33 cellular contexts compared by ENCODE assay signal in genomic region chr1:69223156-69223555, GRCh38.
"Had no signal": no experiment of that assay in that cellular context is flagged by ENCODE, and none has a peak within 500 bp of the region (broad histone marks: within the 10 kb centered on the region; RNA-seq: fewer than 3 reads in every experiment).

No MANE protein-coding gene starts in this region.

- H3K27ac ChIP-seq: adrenal gland, ascending aorta, body of pancreas, brain microvascular endothelial cell, breast epithelium, cardiac muscle cell had no signal

- H3K4me1 ChIP-seq: adrenal gland, ascending aorta, body of pancreas, breast epithelium had no signal

- ATAC-seq: activated naive CD4-positive, alpha-beta T cell treated with anti-CD3 and anti-CD28 coated beads, Interleukin-2, amount 50 U/mL, for 72 hours; activated naive CD8-positive, alpha-beta T cell treated with anti-CD3 and anti-CD28 coated beads, Interleukin-2, amount 50 U/mL, for 24 hours; activated T-cell treated with anti-CD3 and anti-CD28 coated beads, Interleukin-2, amount 50 U/mL, for 4 hours; activated T-cell treated with anti-CD3 and anti-CD28 coated beads, Interleukin-2, amount 50 U/mL, for 72 hours; activated T-helper 17 cell treated with anti-CD3 and anti-CD28 coated beads, Interleukin-2, amount 50 U/mL, for 72 hours; body of pancreas had no signal

- DNase-seq: activated effector memory CD4-positive, alpha-beta T cell treated with anti-CD3 and anti-CD28 coated beads, Interleukin-2, amount 50 U/mL, for 16 hours; activated effector memory CD4-positive, alpha-beta T cell treated with Interleukin-2 at 50 U/mL for 16 hours; activated gamma-delta T cell; activated naive CD4-positive, alpha-beta T cell; activated naive CD4-positive, alpha-beta T cell treated with anti-CD3 and anti-CD28 coated beads for 36 hours; activated naive CD4-positive, alpha-beta T cell treated with anti-CD3 and anti-CD28 coated beads, Interleukin-2, amount 10 ng/mL, durations not matched to agents 7 days and 5 days; activated naive CD4-positive, alpha-beta T cell treated with anti-CD3 and anti-CD28 coated beads, Interleukin-2, amount 50 U/mL, for 16 hours; activated naive CD4-positive, alpha-beta T cell treated with Interleukin-2 at 50 U/mL for 16 hours; activated naive CD8-positive, alpha-beta T cell treated with anti-CD3 and anti-CD28 coated beads for 36 hours; activated naive CD8-positive, alpha-beta T cell treated with anti-CD3 and anti-CD28 coated beads, Interleukin-2, amount 10 ng/mL, durations not matched to agents 7 days and 5 days; activated naive CD8-positive, alpha-beta T cell treated with anti-CD3 and anti-CD28 coated beads, Interleukin-2, amount 50 U/mL, for 24 hours; activated T-cell treated with anti-CD3 and anti-CD28 coated beads, Interleukin-2, amount 50 U/mL, for 1 hour; activated T-cell treated with anti-CD3 and anti-CD28 coated beads, Interleukin-2, amount 50 U/mL, for 24 hours; activated T-cell treated with anti-CD3 and anti-CD28 coated beads, Interleukin-2, amount 50 U/mL, for 4 hours; activated T-cell treated with anti-CD3 and anti-CD28 coated beads, Interleukin-2, amount 50 U/mL, for 48 hours; activated T-cell treated with anti-CD3 and anti-CD28 coated beads, Interleukin-2, amount 50 U/mL, for 72 hours; adrenal gland; amniotic stem cell; amygdala; anterior cingulate cortex; aorta; body of pancreas; brain microvascular endothelial cell; caudate nucleus; central memory CD4-positive, alpha-beta T cell; cerebellar nuclear complex had no signal

- H3K9me3 ChIP-seq: adrenal gland, ascending aorta, body of pancreas, breast epithelium had no signal

- H3K36me3 ChIP-seq: adrenal gland, ascending aorta, brain microvascular endothelial cell, breast epithelium, cardiac muscle cell had no signal

- FAIRE-seq: astrocyte, bronchial epithelial cell had no signal

- H3K4me3 ChIP-seq: adrenal gland, ascending aorta, body of pancreas, breast epithelium, cardiac muscle cell had no signal

- H3K27me3 ChIP-seq: adrenal gland, ascending aorta, body of pancreas, brain microvascular endothelial cell, breast epithelium, cardiac muscle cell had no signal
